In genomic region chr15:89406756-89407650, GRCh38 we compare ENCODE assay signal across 11 cellular contexts.
A peak's percentile ranks its signal among the peaks of the same experiment; 100 is the strongest.
DNase-seq lines count a peak whose midpoint lies in the region; ATAC-seq and TF ChIP-seq lines count a peak whose summit lies in the region.
"Had no signal": no experiment of that assay in that cellular context is flagged by ENCODE, and none has a peak within 500 bp of the region (broad histone marks: within the 10 kb centered on the region; RNA-seq: fewer than 3 reads in every experiment).

No MANE protein-coding gene starts in this region.

- no peaks in the 10 kb centered on the region for H3K9me3 ChIP-seq in Panc1 (ENCODE audit: control insufficient read depth, insufficient read depth, low read depth, low read length)
- no peaks in the 10 kb centered on the region for H3K9me3 ChIP-seq in effector memory CD4-positive, alpha-beta T cell (ENCODE audit: control insufficient read depth, low read length)
- H3K9me3 ChIP-seq in psoas muscle, result no peaks in the 10 kb centered on the region

- CTCF ChIA-PET in Panc1 (lab: Charles Lee), result interaction anchor here (0.6 to 1.0 kb wide), 3 partner anchors 31 to 688 kb away, joined by 3 read pairs; no protein-coding TSS in a partner anchor

- in situ Hi-C loops in Panc1 (cut with HindIII; ENCODE audit: low pct_unique_long_range_greater_than_20kb, low sequenced_read_pairs), result no loop called here

- 2 to 4% (median 3%) methylated on average over 52 of the region's 52 CpGs for WGBS in psoas muscle, 3 donors

- intact Hi-C loops in Panc1 (cut with micrococcal nuclease; ENCODE audit: unreplicated experiment), result no loop called here
- intact Hi-C loops in psoas muscle (cut with DNase I), result no loop called here

- peak; percentile 28; the same call in 1 of the 2 replicates for ATAC-seq in Panc1
- ATAC-seq in psoas muscle, result no peak
- no peak for ATAC-seq in GM18858 (IDR thresholded peaks at IDR 0.05; ENCODE audit: unreplicated experiment)

- H3K36me3 ChIP-seq in Panc1 (ENCODE audit: control insufficient read depth, insufficient read depth, low read length) (no peaks in the 10 kb centered on the region), psoas muscle (ENCODE audit: insufficient read depth in 1 of 2, low read depth in 1 of 2) (no peaks in the 10 kb centered on the region)
- H3K36me3 ChIP-seq in effector memory CD4-positive, alpha-beta T cell (ENCODE audit: control insufficient read depth, insufficient read depth, low read length), result no peaks in the 10 kb centered on the region

- DNase-seq in GM12864 (ENCODE audit: low read depth), result no peak
- no peak for DNase-seq in Panc1 (ENCODE audit: low read depth, low spot score)
- DNase-seq in effector memory CD4-positive, alpha-beta T cell, result no peak
- no peak for DNase-seq in psoas muscle
- DNase-seq in superior temporal gyrus (ENCODE audit: extremely low spot score), result no peak
- DNase-seq in kidney glomerular epithelial cell (lab: John Stamatoyannopoulos, UW), result no peak
- DNase-seq: amniotic stem cell, GF-D8, NCI-H1930, nucleus accumbens had no signal

- H3K27ac ChIP-seq in Panc1 (ENCODE audit: low read length) (no peak overlapping the region), psoas muscle (no peak overlapping the region)
- H3K27ac ChIP-seq in effector memory CD4-positive, alpha-beta T cell (ENCODE audit: insufficient read depth, low read length, poor library complexity, severe bottlenecking), result no peak overlapping the region

- POLR2A ChIA-PET in Panc1 (lab: Charles Lee), result no interaction called here

- H3K4me3 ChIP-seq in GM12864 (ENCODE audit: low read depth, low read length), result no peak overlapping the region
- peak overlapping the region; percentile 3 to 30; a peak in 2 of 4 replicates for H3K4me3 ChIP-seq in Panc1 (ENCODE audit: low read depth in 2 of 2, low read length in 2 of 2)
- H3K4me3 ChIP-seq in effector memory CD4-positive, alpha-beta T cell (ENCODE audit: insufficient read depth, low read depth, low read length, poor library complexity, severe bottlenecking), result peak overlapping the region; percentile 40
- peak overlapping the region; percentile 34 for H3K4me3 ChIP-seq in psoas muscle

- peak; percentile 26 for TF ChIP-seq CTCF in GM12864 (IDR thresholded peaks at IDR 0.05; ENCODE audit: low read depth, low read length, missing control alignments)
- TF ChIP-seq CTCF in Panc1 (IDR thresholded peaks at IDR 0.05), result no peak
- no peak for TF ChIP-seq CTCF in psoas muscle (IDR thresholded peaks at IDR 0.05)

- H3K27me3 ChIP-seq in Panc1 (ENCODE audit: control insufficient read depth, insufficient read depth, low read length) (no peaks in the 10 kb centered on the region), psoas muscle (ENCODE audit: insufficient read depth in 3 of 3, low read length in 2 of 3) (peaks cover 0 to 97% (median 56%) of the 10 kb centered on the region in 3 donors)
- H3K27me3 ChIP-seq in effector memory CD4-positive, alpha-beta T cell (replicated peaks; ENCODE audit: control insufficient read depth, insufficient read depth, low read length, poor library complexity, severe bottlenecking), result peaks cover 77% of the 10 kb centered on the region

- BruUV-seq in Panc1 (replicated peaks; lab: Mats Ljungman, UMichigan), result no TSS peak

- H3K4me1 ChIP-seq in Panc1 (ENCODE audit: control insufficient read depth, insufficient read depth, low read length) (no peaks in the 10 kb centered on the region), psoas muscle (peaks cover 18% of the 10 kb centered on the region)
- H3K4me1 ChIP-seq in effector memory CD4-positive, alpha-beta T cell (ENCODE audit: control insufficient read depth, insufficient read depth, low read length, poor library complexity, severe bottlenecking), result peaks cover 41% of the 10 kb centered on the region
